Comparison of ENCODE assay signal across 8 cellular contexts in genomic region chr3:72100062-72100511, GRCh38.
DNase-seq lines count a peak whose midpoint lies in the region; ATAC-seq and TF ChIP-seq lines count a peak whose summit lies in the region.

No MANE protein-coding gene starts in this region.

- no peaks in the 10 kb centered on the region for H3K36me3 ChIP-seq in SU-DHL-6 (ENCODE audit: low read length)
- H3K36me3 ChIP-seq in thoracic aorta, result no peaks in the 10 kb centered on the region

- no peaks in the 10 kb centered on the region for H3K9me2 ChIP-seq in SU-DHL-6 (replicated peaks; ENCODE audit: insufficient read depth, low read length)

- H3K4me1 ChIP-seq in thoracic aorta (ENCODE audit: control insufficient read depth in 1 of 2, low read depth in 2 of 2), result peaks cover 7 to 28% of the 10 kb centered on the region in 2 donors

- H3K4me1 Mint-ChIP-seq in activated CD4-positive, alpha-beta T cell treated with anti-CD3 and anti-CD28 coated beads, Interleukin-2, amount 10 ng/mL, durations not matched to agents 7 days and 5 days, result peaks cover 35% of the 10 kb centered on the region

- peak overlapping the region; percentile 70 for H3K4me3 Mint-ChIP-seq in activated CD4-positive, alpha-beta T cell treated with anti-CD3 and anti-CD28 coated beads, Interleukin-2, amount 10 ng/mL, durations not matched to agents 7 days and 5 days

- H3K36me3 Mint-ChIP-seq in activated CD4-positive, alpha-beta T cell treated with anti-CD3 and anti-CD28 coated beads, Interleukin-2, amount 10 ng/mL, durations not matched to agents 7 days and 5 days (ENCODE audit: low read depth), result no peaks in the 10 kb centered on the region

- H3F3A ChIP-seq in SU-DHL-6 (ENCODE audit: insufficient read depth), result peaks cover 29% of the 10 kb centered on the region

- H3K9me3 ChIP-seq in SU-DHL-6 (ENCODE audit: insufficient read depth, low read length) (no peaks in the 10 kb centered on the region), iPS-18c (ENCODE audit: control insufficient read depth, insufficient read depth, low read length) (no peaks in the 10 kb centered on the region), thoracic aorta (no peaks in the 10 kb centered on the region)

- peak overlapping the region; percentile 82 for H3K27ac ChIP-seq in SU-DHL-6 (ENCODE audit: low read depth, low read length)
- no peak overlapping the region for H3K27ac ChIP-seq in thoracic aorta
- no peak overlapping the region for H3K27ac ChIP-seq in RWPE1

- peak overlapping the region; percentile 68 for H3K4me2 ChIP-seq in SU-DHL-6 (ENCODE audit: low read depth, low read length, poor library complexity, severe bottlenecking)

- H4K20me1 ChIP-seq in SU-DHL-6 (ENCODE audit: low read depth, low read length), result no peaks in the 10 kb centered on the region

- peak overlapping the region; percentile 38 for H3K4me3 ChIP-seq in SU-DHL-6 (ENCODE audit: insufficient read depth, low read length, poor library complexity, severe bottlenecking)
- H3K4me3 ChIP-seq in iPS-18c (ENCODE audit: insufficient read depth, low read depth, low read length), result peak overlapping the region; percentile 66
- H3K4me3 ChIP-seq in thoracic aorta, result peak overlapping the region; percentile 65

- no peaks in the 10 kb centered on the region for H3K27me3 Mint-ChIP-seq in activated CD4-positive, alpha-beta T cell treated with anti-CD3 and anti-CD28 coated beads, Interleukin-2, amount 10 ng/mL, durations not matched to agents 7 days and 5 days

- H3K79me2 ChIP-seq in SU-DHL-6 (ENCODE audit: insufficient read depth, low read length), result no peaks in the 10 kb centered on the region

- peak overlapping the region; percentile 12 for H2AFZ ChIP-seq in SU-DHL-6 (ENCODE audit: low read depth, low read length, severe bottlenecking)

- H3K27ac Mint-ChIP-seq in activated CD4-positive, alpha-beta T cell treated with anti-CD3 and anti-CD28 coated beads, Interleukin-2, amount 10 ng/mL, durations not matched to agents 7 days and 5 days, result peak overlapping the region; percentile 87

- TF ChIP-seq CTCF in SU-DHL-6 (IDR thresholded peaks at IDR 0.05; ENCODE audit: insufficient read depth, low read length, poor library complexity, severe bottlenecking) (no peak), thoracic aorta (IDR thresholded peaks at IDR 0.05) (no peak), RWPE1 (conservative IDR thresholded peaks at IDR 0.05; ENCODE audit: low read depth) (no peak)

- no peaks in the 10 kb centered on the region for H3K9me3 Mint-ChIP-seq in activated CD4-positive, alpha-beta T cell treated with anti-CD3 and anti-CD28 coated beads, Interleukin-2, amount 10 ng/mL, durations not matched to agents 7 days and 5 days

- H3K27me3 ChIP-seq in SU-DHL-6 (ENCODE audit: low read length) (no peaks in the 10 kb centered on the region), thoracic aorta (replicated peaks; ENCODE audit: insufficient read depth) (no peaks in the 10 kb centered on the region)

- DNase-seq in activated CD4-positive, alpha-beta T cell treated with anti-CD3 and anti-CD28 coated beads, Interleukin-2, amount 10 ng/mL, durations not matched to agents 7 days and 5 days, result no peak
- no peak for DNase-seq in activated CD4-positive, alpha-beta T cell treated with anti-CD3 and anti-CD28 coated beads, Interleukin-2, amount 50 U/mL, for 48 hours
- DNase-seq in thoracic aorta (ENCODE audit: low spot score) (no peak), RWPE1 (ENCODE audit: low spot score) (no peak), D341Med (ENCODE audit: low spot score) (no peak)

- peak overlapping the region; percentile 42 for H3K9ac ChIP-seq in SU-DHL-6 (ENCODE audit: low read length)

- POLR2A ChIA-PET in activated CD4-positive, alpha-beta T cell treated with anti-CD3 and anti-CD28 coated beads, Interleukin-2, amount 10 ng/mL, durations not matched to agents 7 days and 5 days (lab: Charles Lee), result no interaction called here
- POLR2A ChIA-PET in RWPE1 (lab: Yijun Ruan, JAX; ENCODE audit: low non-redundant PET), result no interaction called here

- ATAC-seq in thoracic aorta (ENCODE audit: insufficient number of reproducible peaks, low FRiP score, low read depth) (no peak), GM21723 (IDR thresholded peaks at IDR 0.05; ENCODE audit: unreplicated experiment) (no peak)

- CTCF ChIA-PET in activated CD4-positive, alpha-beta T cell treated with anti-CD3 and anti-CD28 coated beads, Interleukin-2, amount 10 ng/mL, durations not matched to agents 7 days and 5 days (lab: Charles Lee), result interaction anchor here (0.8 to 0.9 kb wide), 2 partner anchors 21 to 122 kb away, joined by 3 read pairs; no protein-coding TSS in a partner anchor
- CTCF ChIA-PET in RWPE1 (lab: Yijun Ruan, JAX), result no interaction called here
